ENCODE assay signal across 1 cellular context in genomic region chr11:72041364-72042058, GRCh38.
TF ChIP-seq lines count a peak whose summit lies in the region.

No MANE protein-coding gene starts in this region.

TF ChIP-seq in HCT116, 20 proteins besides CTCF, POLR2A, EP300 and RAD21 (continued from another document):
- TF ChIP-seq REST (IDR thresholded peaks at IDR 0.05; ENCODE audit: low read depth) (no peak), SIN3A (IDR thresholded peaks at IDR 0.05; ENCODE audit: low read depth) (no peak), ELF1 (IDR thresholded peaks at IDR 0.05; ENCODE audit: borderline replicate concordance, low read depth) (no peak), ZNF274 (IDR thresholded peaks at IDR 0.05; ENCODE audit: low read depth, low read length) (no peak), EGR1 (IDR thresholded peaks at IDR 0.05; ENCODE audit: low read depth) (no peak), ATF3 (IDR thresholded peaks at IDR 0.05) (no peak), SP1 (IDR thresholded peaks at IDR 0.05; ENCODE audit: low read depth) (peak; percentile 74), FOSL1 (IDR thresholded peaks at IDR 0.05; ENCODE audit: low read depth) (no peak), POLR2AphosphoS5 (IDR thresholded peaks at IDR 0.05; ENCODE audit: low read depth, low read length) (peak; percentile 64), MAX (IDR thresholded peaks at IDR 0.05) (peak; percentile 23), YY1 (IDR thresholded peaks at IDR 0.05; ENCODE audit: extremely low read depth, insufficient replicate concordance, low read depth, low read length) (peak; percentile 66), SRF (IDR thresholded peaks at IDR 0.05; ENCODE audit: low read depth) (no peak), CEBPB (IDR thresholded peaks at IDR 0.05; ENCODE audit: low read depth) (no peak), EZH2 (IDR thresholded peaks at IDR 0.05) (no peak), TCF7L2 (IDR thresholded peaks at IDR 0.05; ENCODE audit: borderline replicate concordance, extremely low read depth, insufficient read depth, insufficient read length) (peak; percentile 39), EZH2phosphoT487 (IDR thresholded peaks at IDR 0.05; ENCODE audit: borderline replicate concordance) (no peak)
